9 cellular contexts compared by ENCODE assay signal in the genomic region with DNA sequence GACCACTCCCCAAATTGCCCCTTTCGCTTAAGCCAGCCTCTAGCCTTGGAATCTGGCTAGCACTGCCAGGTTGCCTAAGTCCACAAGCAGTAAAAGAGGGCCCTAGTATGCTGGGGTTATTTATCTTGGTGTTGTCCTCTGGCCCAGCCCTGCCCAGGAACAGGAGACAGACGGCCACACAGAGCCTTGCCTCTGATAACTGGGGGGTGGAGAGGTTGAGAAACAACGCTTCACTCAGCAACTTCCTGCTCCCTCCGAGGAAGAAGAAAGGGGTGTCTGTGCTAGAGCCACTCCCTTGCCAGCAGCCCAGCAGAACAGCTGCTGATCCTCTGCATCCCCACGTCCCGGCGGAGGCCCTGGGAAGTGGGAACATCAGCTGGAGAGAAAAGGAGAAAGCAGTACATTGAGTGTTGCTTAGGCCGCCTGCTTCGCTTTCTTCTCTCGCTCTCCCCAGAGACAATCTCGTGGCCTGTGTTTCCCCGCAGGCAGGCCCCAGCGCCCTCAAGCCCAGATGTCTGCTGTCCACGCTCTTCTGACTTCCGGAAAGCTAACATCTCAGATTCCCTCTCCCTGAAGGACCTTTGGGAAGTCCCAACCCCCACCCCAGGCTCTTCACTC. TPM values are rescaled to one million over a fixed set of nuclear protein-coding genes. Genes with fewer than 3 reads are reported as not detected.
DNase-seq lines count a peak whose midpoint lies in the region; ATAC-seq and TF ChIP-seq lines count a peak whose summit lies in the region.
"Had no signal": no experiment of that assay in that cellular context is flagged by ENCODE, and none has a peak within 500 bp of the region (broad histone marks: within the 10 kb centered on the region; RNA-seq: fewer than 3 reads in every experiment).

No MANE protein-coding gene starts in this region.

- H3K27ac ChIP-seq in adrenal gland (peak overlapping the region in 2 of 5 donors; percentile 55 to 69), layer of hippocampus (ENCODE audit: low read depth, low read length) (peak overlapping the region; percentile 31), temporal lobe (ENCODE audit: low read depth, low read length) (peak overlapping the region; percentile 14)

- DNase-seq in Ammon's horn (ENCODE audit: low spot score) (peak; percentile 92), KBM-7 (peak; percentile 51), adrenal gland (peak; percentile 15 to 61 (median 26)), NCI-H2081 (lab: John Stamatoyannopoulos, UW) (no peak), GDM1 (lab: John Stamatoyannopoulos, UW) (no peak)
- DNase-seq: activated naive CD8-positive, alpha-beta T cell treated with anti-CD3 and anti-CD28 coated beads, Interleukin-2, amount 10 ng/mL, durations not matched to agents 7 days and 5 days had no signal

- no peaks in the 10 kb centered on the region for H3K36me3 ChIP-seq in adrenal gland (replicated peaks in 1 of 2)

- peak; percentile 76 for ATAC-seq in GM19438 (IDR thresholded peaks at IDR 0.05; ENCODE audit: low read depth, unreplicated experiment)

- H3K4me1 ChIP-seq in adrenal gland (replicated peaks in 1 of 2) = peaks cover 0 to 5% of the 10 kb centered on the region in 2 donors

- 52 to 59% (median 55%) methylated on average over 15 of the region's 15 CpGs for WGBS in adrenal gland, 4 donors

- H3K27me3 ChIP-seq in adrenal gland = peaks cover 8% of the 10 kb centered on the region
- no peaks in the 10 kb centered on the region for H3K27me3 ChIP-seq in layer of hippocampus (ENCODE audit: control insufficient read depth, insufficient read depth, low read length)

- intact Hi-C loops in adrenal gland (cut with DNase I) = loop anchor here (5.0 to 10.0 kb wide), 2 partner anchors 298 to 301 kb away; no protein-coding TSS in a partner anchor

- no peak overlapping the region for H3K4me3 ChIP-seq in adrenal gland

- in situ Hi-C loops in KBM-7 (cut with MboI; ENCODE audit: low pct_unique_long_range_greater_than_20kb, low sequenced_read_pairs) = loop anchor here (25.0 kb wide), 1 partner anchor 288 kb away; no protein-coding TSS in a partner anchor

- TF ChIP-seq CTCF in adrenal gland (IDR thresholded peaks at IDR 0.05) = no peak

- H3K9me3 ChIP-seq in adrenal gland (replicated peaks in 1 of 3) = no peaks in the 10 kb centered on the region

- TF ChIP-seq POLR2A in adrenal gland (IDR thresholded peaks at IDR 0.05) = no peak

RNA-seq across cellular contexts. Expression of a gene that starts 22.6 kb away (rescaled TPM):
- total RNA-seq in adrenal gland = 1 to 10 TPM in 5 of 8 donors, under 1 TPM in 3; 0.79 to 2.6 (median 1.6) TPM
- polyA plus RNA-seq in adrenal gland = under 1 TPM; 0.64 to 0.77 (median 0.67) TPM
- total RNA-seq in temporal lobe = 27.5 TPM
- total RNA-seq: activated naive CD8-positive, alpha-beta T cell treated with anti-CD3 and anti-CD28 coated beads, Interleukin-2, amount 10 ng/mL, durations not matched to agents 7 days and 5 days had no signal

Comparison
In these comparisons a context has a peak if more than half of its experiments do, and no peak if none do; other contexts are left out.
1. DNase-seq: peak in Ammon's horn (single experiment), KBM-7 (single experiment) and adrenal gland (7 of 7); none in NCI-H2081 (0 of 2) and GDM1 (single experiment).